ENCODE assay signal across 1 cellular context in genomic region chr20:2820084-2820895, GRCh38.
TF ChIP-seq lines count a peak whose summit lies in the region.

No MANE protein-coding gene starts in this region.

TF ChIP-seq in HEK293, 187 proteins besides CTCF, POLR2A, EP300 and RAD21 (continued from another document and continues in another):
- TF ChIP-seq ZNF274 (IDR thresholded peaks at IDR 0.05; ENCODE audit: low read length) (no peak), ZNF274 (tag by site-specific recombination; IDR thresholded peaks at IDR 0.05; ENCODE audit: borderline replicate concordance) (no peak), ZBTB26 (tag by site-specific recombination; optimal IDR thresholded peaks at IDR 0.05) (no peak), ZNF670 (tag by site-specific recombination; IDR thresholded peaks at IDR 0.05; ENCODE audit: low read depth) (no peak), ZNF664 (tag by site-specific recombination; IDR thresholded peaks at IDR 0.05) (no peak), ZNF518A (tag by site-specific recombination; conservative IDR thresholded peaks at IDR 0.05; ENCODE audit: low read depth) (no peak), ZNF571 (tag by site-specific recombination; IDR thresholded peaks at IDR 0.05) (no peak), ZNF155 (tag by site-specific recombination; IDR thresholded peaks at IDR 0.05) (no peak), BCL11B (tag by site-specific recombination; IDR thresholded peaks at IDR 0.05; ENCODE audit: low read depth) (no peak), ZNF239 (tag by site-specific recombination; IDR thresholded peaks at IDR 0.05) (no peak), ZNF76 (tag by site-specific recombination; IDR thresholded peaks at IDR 0.05; ENCODE audit: borderline replicate concordance, low read depth) (no peak), ZNF558 (tag by site-specific recombination; IDR thresholded peaks at IDR 0.05) (0 out of 2 replicates have a peak, but pooled peaks have one; percentile 22), ZNF324 (tag by site-specific recombination; IDR thresholded peaks at IDR 0.05) (no peak), PBX3 (CRISPR knock-in tag; IDR thresholded peaks at IDR 0.05) (no peak), ZNF600 (tag by site-specific recombination; IDR thresholded peaks at IDR 0.05) (no peak), ZNF184 (tag by site-specific recombination; IDR thresholded peaks at IDR 0.05) (no peak), ZNF501 (tag by site-specific recombination; IDR thresholded peaks at IDR 0.05) (no peak), BCL11A (tag by site-specific recombination; IDR thresholded peaks at IDR 0.05; ENCODE audit: low read depth) (0 out of 2 replicates have a peak, but pooled peaks have one; percentile 27), ZNF169 (tag by site-specific recombination; IDR thresholded peaks at IDR 0.05) (no peak), ZNF114 (tag by site-specific recombination; IDR thresholded peaks at IDR 0.05) (no peak), KLF17 (tag by site-specific recombination; IDR thresholded peaks at IDR 0.05) (no peak), SALL2 (tag by site-specific recombination; IDR thresholded peaks at IDR 0.05; ENCODE audit: borderline replicate concordance) (no peak), ZFP69B (tag by site-specific recombination; IDR thresholded peaks at IDR 0.05) (no peak), ZNF792 (tag by site-specific recombination; IDR thresholded peaks at IDR 0.05) (no peak), ZNF366 (tag by site-specific recombination; conservative IDR thresholded peaks at IDR 0.05) (no peak), ZNF140 (tag by site-specific recombination; IDR thresholded peaks at IDR 0.05) (no peak), ZNF791 (tag by site-specific recombination; IDR thresholded peaks at IDR 0.05) (no peak), ZNF18 (tag by site-specific recombination; IDR thresholded peaks at IDR 0.05) (0 out of 2 replicates have a peak, but pooled peaks have one; percentile 53), SP7 (tag by site-specific recombination; IDR thresholded peaks at IDR 0.05) (0 out of 2 replicates have a peak, but pooled peaks have one; percentile 15), ZNF561 (tag by site-specific recombination; IDR thresholded peaks at IDR 0.05; ENCODE audit: borderline replicate concordance) (no peak), YY2 (tag by site-specific recombination; IDR thresholded peaks at IDR 0.05) (no peak), PRDM4 (tag by site-specific recombination; IDR thresholded peaks at IDR 0.05) (no peak), ZNF548 (tag by site-specific recombination; IDR thresholded peaks at IDR 0.05) (no peak), ZBTB10 (tag by site-specific recombination; IDR thresholded peaks at IDR 0.05) (no peak), ZNF514 (tag by site-specific recombination; IDR thresholded peaks at IDR 0.05) (no peak), ZBTB21 (tag by site-specific recombination; IDR thresholded peaks at IDR 0.05) (no peak), ZNF335 (tag by site-specific recombination; conservative IDR thresholded peaks at IDR 0.05) (peak; percentile 72), OVOL3 (tag by site-specific recombination; IDR thresholded peaks at IDR 0.05) (no peak), ZNF280D (tag by site-specific recombination; IDR thresholded peaks at IDR 0.05) (no peak), ZNF37A (tag by site-specific recombination; IDR thresholded peaks at IDR 0.05) (no peak), ZNF658 (tag by site-specific recombination; IDR thresholded peaks at IDR 0.05) (no peak), ZNF596 (tag by site-specific recombination; IDR thresholded peaks at IDR 0.05) (no peak), ZNF404 (tag by site-specific recombination; IDR thresholded peaks at IDR 0.05) (no peak), MEIS1 (CRISPR knock-in tag; IDR thresholded peaks at IDR 0.05; ENCODE audit: borderline replicate concordance) (no peak), ZNF174 (tag by site-specific recombination; IDR thresholded peaks at IDR 0.05) (no peak), ZNF221 (tag by site-specific recombination; IDR thresholded peaks at IDR 0.05; ENCODE audit: borderline replicate concordance) (no peak)
